ENCODE assay signal across 15 cellular contexts in the genomic region with DNA sequence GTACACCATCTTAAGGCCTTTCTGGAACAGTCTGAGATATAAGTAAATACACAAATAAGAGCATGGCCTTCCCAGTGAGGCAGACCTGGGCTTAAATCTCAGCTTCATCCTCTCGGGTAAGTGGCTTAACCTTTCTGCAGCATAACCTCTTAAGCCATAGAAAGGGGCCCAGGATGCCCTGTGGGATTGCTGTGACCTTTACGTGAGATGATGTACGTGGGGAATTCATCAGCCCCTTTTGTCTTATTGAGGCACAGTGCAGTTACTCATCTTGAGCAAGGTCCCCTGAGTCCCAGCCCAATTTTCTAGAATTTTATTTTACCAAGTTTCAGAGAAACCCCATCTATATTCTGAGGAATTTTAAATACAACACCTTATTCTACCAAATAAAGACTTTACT.
A peak's percentile ranks its signal among the peaks of the same experiment; 100 is the strongest.
DNase-seq lines count a peak whose midpoint lies in the region; ATAC-seq and TF ChIP-seq lines count a peak whose summit lies in the region.
"Had no signal": no experiment of that assay in that cellular context is flagged by ENCODE, and none has a peak within 500 bp of the region (broad histone marks: within the 10 kb centered on the region; RNA-seq: fewer than 3 reads in every experiment).

No MANE protein-coding gene starts in this region.

- 88 to 93% (median 90%) methylated on average over 3 of the region's 3 CpGs for WGBS in adrenal gland, 4 donors

- H3K36me3 ChIP-seq in Karpas-422 (ENCODE audit: insufficient read depth, low read length) (no peaks in the 10 kb centered on the region), adrenal gland (replicated peaks in 1 of 2) (no peaks in the 10 kb centered on the region)
- H3K36me3 ChIP-seq: BE2C, HAP-1 had no signal

- no peak overlapping the region for H3K9ac ChIP-seq in Karpas-422 (ENCODE audit: low read length)

- no peak for TF ChIP-seq POLR2A in adrenal gland (IDR thresholded peaks at IDR 0.05)

- no peak for TF ChIP-seq CTCF in VCaP (conservative IDR thresholded peaks at IDR 0.05)
- no peak for TF ChIP-seq CTCF in adrenal gland (IDR thresholded peaks at IDR 0.05)

- ATAC-seq in GM18868 (IDR thresholded peaks at IDR 0.05; ENCODE audit: unreplicated experiment): peak; percentile 18
- peak; percentile 67 for ATAC-seq in stimulated activated naive CD8-positive, alpha-beta T cell treated with anti-CD3 and anti-CD28 coated beads, Interleukin-15, Interleukin-2, amounts not matched to agents 100 U/mL and 50 U/mL, for 24 hours
- ATAC-seq in HG03521 (IDR thresholded peaks at IDR 0.05; ENCODE audit: unreplicated experiment): no peak
- no peak for ATAC-seq in GM19328 (IDR thresholded peaks at IDR 0.05; ENCODE audit: unreplicated experiment)
- ATAC-seq: HepG2 had no signal

- H4K20me1 ChIP-seq in Karpas-422 (ENCODE audit: insufficient read depth, low read depth, low read length): no peaks in the 10 kb centered on the region

- H2AFZ ChIP-seq in Karpas-422 (ENCODE audit: low read length): peak overlapping the region; percentile 64; the same call in 1 of the 2 replicates

- H3K27me3 ChIP-seq in Karpas-422 (ENCODE audit: low read length): no peaks in the 10 kb centered on the region
- no peaks in the 10 kb centered on the region for H3K27me3 ChIP-seq in adrenal gland
- H3K27me3 ChIP-seq: BE2C had no signal

- no peaks in the 10 kb centered on the region for H3K79me2 ChIP-seq in Karpas-422 (ENCODE audit: low read length)

- intact Hi-C loops in adrenal gland (cut with DNase I): no loop called here

- H3K4me1 ChIP-seq in Karpas-422 (ENCODE audit: low read length) (peaks cover 2% of the 10 kb centered on the region), adrenal gland (replicated peaks in 1 of 2) (no peaks in the 10 kb centered on the region)
- H3K4me1 ChIP-seq: BE2C, HAP-1 had no signal

- H3K4me2 ChIP-seq in Karpas-422 (ENCODE audit: low read depth, low read length, poor library complexity, severe bottlenecking): no peak overlapping the region

- H3K9me3 ChIP-seq in Karpas-422 (ENCODE audit: low read length): no peaks in the 10 kb centered on the region
- no peaks in the 10 kb centered on the region for H3K9me3 ChIP-seq in adrenal gland (replicated peaks in 1 of 3)
- H3K9me3 ChIP-seq: BE2C, HAP-1 had no signal

- DNase-seq in Karpas-422 (no peak), adrenal gland (no peak)
- no peak for DNase-seq in stimulated activated naive CD8-positive, alpha-beta T cell treated with anti-CD3 and anti-CD28 coated beads, Interleukin-15, Interleukin-2, amounts not matched to agents 100 U/mL and 50 U/mL, for 24 hours
- DNase-seq: BE2C; CD4-positive, alpha-beta memory T cell; DMS153; DMS79 treated with DMSO at 0.1 percent for 48 hours; EL had no signal

- no peak overlapping the region for H3K4me3 ChIP-seq in Karpas-422 (ENCODE audit: low read length)
- no peak overlapping the region for H3K4me3 ChIP-seq in adrenal gland
- H3K4me3 ChIP-seq: HAP-1 had no signal

- H3K27ac ChIP-seq in Karpas-422 (ENCODE audit: low read length) (no peak overlapping the region), VCaP (peak overlapping the region; percentile 64), adrenal gland (no peak overlapping the region)
- H3K27ac ChIP-seq: C4-2B had no signal

- H3K9me2 ChIP-seq in Karpas-422 (replicated peaks; ENCODE audit: insufficient read depth, low read length): no peaks in the 10 kb centered on the region

Comparison
In these comparisons a context has a peak if more than half of its experiments do, and no peak if none do; other contexts are left out.
1. ATAC-seq: peak in GM18868 (single experiment) and stimulated activated naive CD8-positive, alpha-beta T cell treated with anti-CD3 and anti-CD28 coated beads, Interleukin-15, Interleukin-2, amounts not matched to agents 100 U/mL and 50 U/mL, for 24 hours (single experiment); none in HG03521 (single experiment) and GM19328 (single experiment).